14 cellular contexts compared by ENCODE assay signal in genomic region chr3:131402391-131403039, GRCh38. TPM values are rescaled to one million over a fixed set of nuclear protein-coding genes. Genes with fewer than 3 reads are reported as not detected.
A peak's percentile ranks its signal among the peaks of the same experiment; 100 is the strongest.
DNase-seq lines count a peak whose midpoint lies in the region; ATAC-seq and TF ChIP-seq lines count a peak whose summit lies in the region.
"Had no signal": no experiment of that assay in that cellular context is flagged by ENCODE, and none has a peak within 500 bp of the region (broad histone marks: within the 10 kb centered on the region; RNA-seq: fewer than 3 reads in every experiment).

No MANE protein-coding gene starts in this region.

- no peak overlapping the region for H3K23ac ChIP-seq in IMR-90 (ENCODE audit: low read depth, low read length)

- H2BK15ac ChIP-seq in IMR-90 (ENCODE audit: low read depth, low read length) = no peak overlapping the region

- H3K79me1 ChIP-seq in IMR-90 (ENCODE audit: low read depth in 1 of 2, low read length in 2 of 2) = no peaks in the 10 kb centered on the region

- in situ Hi-C loops in IMR-90 (cut with MboI; ENCODE audit: low sequenced_read_pairs) (no loop called here), GM13977 (cut with MboI; ENCODE audit: low pct_unique_long_range_greater_than_20kb, low sequenced_read_pairs, unreplicated experiment) (no loop called here)

- intact Hi-C loops in A673 (cut with micrococcal nuclease; ENCODE audit: unreplicated experiment) (no loop called here), IMR-90 (cut with micrococcal nuclease) (no loop called here)

- no peak overlapping the region for H3K4ac ChIP-seq in IMR-90 (ENCODE audit: low read depth, low read length)

- POLR2A ChIA-PET in A673 (lab: Charles Lee; ENCODE audit: low non-redundant PET) = no interaction called here
- POLR2A ChIA-PET in IMR-90 (lab: Charles Lee; ENCODE audit: unreplicated experiment) = no interaction called here

- TF ChIP-seq RAD21 in IMR-90 (IDR thresholded peaks at IDR 0.05; ENCODE audit: low read length) = no peak

- H3K36me3 Mint-ChIP-seq in activated naive CD8-positive, alpha-beta T cell treated with anti-CD3 and anti-CD28 coated beads, Interleukin-2, amount 50 U/mL, for 24 hours (ENCODE audit: low read depth) = no peaks in the 10 kb centered on the region

- no peak overlapping the region for H3K4me2 ChIP-seq in IMR-90 (ENCODE audit: low read depth, low read length)

- H2AK9ac ChIP-seq in IMR-90 (replicated peaks; ENCODE audit: low read depth, low read length, poor library complexity) = peak overlapping the region; percentile 42

- H3K27ac Mint-ChIP-seq in activated naive CD8-positive, alpha-beta T cell treated with anti-CD3 and anti-CD28 coated beads, Interleukin-2, amount 50 U/mL, for 24 hours = no peak overlapping the region
- H3K27ac Mint-ChIP-seq: activated naive CD8-positive, alpha-beta T cell had no signal

- no peak overlapping the region for H2BK5ac ChIP-seq in IMR-90 (ENCODE audit: low read depth, low read length, poor library complexity, severe bottlenecking)

- dilution Hi-C loops in IMR-90 (cut with HindIII; ENCODE audit: low sequenced_read_pairs, unreplicated experiment) = no loop called here

- H3K4me1 ChIP-seq in A673 (ENCODE audit: insufficient read depth, low read length, poor library complexity, severe bottlenecking) = no peaks in the 10 kb centered on the region
- H3K4me1 ChIP-seq in IMR-90 (ENCODE audit: control insufficient read depth, insufficient read depth, low read length) = peaks cover 6% of the 10 kb centered on the region; the same call in 1 of the 2 replicates
- H3K4me1 ChIP-seq: HAP-1 had no signal

- ATAC-seq in IMR-90 (ENCODE audit: low read depth) (peak; percentile 27), HG02588 (IDR thresholded peaks at IDR 0.05; ENCODE audit: unreplicated experiment) (no peak)
- ATAC-seq in activated naive CD8-positive, alpha-beta T cell treated with anti-CD3 and anti-CD28 coated beads, Interleukin-2, amount 50 U/mL, for 24 hours = no peak

- no peak for TF ChIP-seq POLR2A in IMR-90 (IDR thresholded peaks at IDR 0.05; ENCODE audit: low read depth, low read length)

- H3K4me3 ChIP-seq in A673 (ENCODE audit: low read depth, low read length, poor library complexity, severe bottlenecking) = no peak overlapping the region
- no peak overlapping the region for H3K4me3 ChIP-seq in IMR-90 (ENCODE audit: insufficient read depth, low read depth, low read length)
- H3K4me3 ChIP-seq: HAP-1 had no signal

- BruUV-seq in A673 (replicated peaks; lab: Mats Ljungman, UMichigan) (no TSS peak), IMR-90 (replicated peaks; lab: Mats Ljungman, UMichigan) (no TSS peak)

- H3K36me3 ChIP-seq in A673 (ENCODE audit: insufficient read depth, low read length, poor library complexity, severe bottlenecking) (no peaks in the 10 kb centered on the region), IMR-90 (ENCODE audit: control insufficient read depth, insufficient read depth, low read length) (no peaks in the 10 kb centered on the region)
- H3K36me3 ChIP-seq: HAP-1 had no signal

- no peak overlapping the region for H2BK20ac ChIP-seq in IMR-90 (ENCODE audit: low read depth, low read length)

- peaks cover 3% of the 10 kb centered on the region for H3K27me3 Mint-ChIP-seq in activated naive CD8-positive, alpha-beta T cell treated with anti-CD3 and anti-CD28 coated beads, Interleukin-2, amount 50 U/mL, for 24 hours

- H3K9ac ChIP-seq in IMR-90 (ENCODE audit: low read depth, low read length) = no peak overlapping the region

- no peak overlapping the region for H4K91ac ChIP-seq in IMR-90 (ENCODE audit: insufficient read depth, low read depth, low read length)

- no peak overlapping the region for H3K4me3 Mint-ChIP-seq in activated naive CD8-positive, alpha-beta T cell treated with anti-CD3 and anti-CD28 coated beads, Interleukin-2, amount 50 U/mL, for 24 hours
- H3K4me3 Mint-ChIP-seq: activated naive CD8-positive, alpha-beta T cell had no signal

- H3K18ac ChIP-seq in IMR-90 (ENCODE audit: low read depth, low read length) = no peak overlapping the region

- no peak overlapping the region for H3K56ac ChIP-seq in IMR-90 (ENCODE audit: extremely low read depth, insufficient read depth, low read length)

- no peak overlapping the region for H3K27ac ChIP-seq in A673 (ENCODE audit: low read depth, low read length, poor library complexity, severe bottlenecking)
- H3K27ac ChIP-seq in IMR-90 (ENCODE audit: insufficient read depth, low read length) = no peak overlapping the region

- H3K27me3 ChIP-seq in A673 (replicated peaks; ENCODE audit: insufficient read depth, low read depth, low read length, poor library complexity) (no peaks in the 10 kb centered on the region), IMR-90 (ENCODE audit: control insufficient read depth, insufficient read depth, low read length) (no peaks in the 10 kb centered on the region; the same call in none of the 2 replicates)

- CTCF ChIA-PET in A673 (lab: Charles Lee) = no interaction called here
- CTCF ChIA-PET in IMR-90 (lab: Yijun Ruan, JAX) = interaction anchor here (1.4 kb wide), 1 partner anchor 21 kb away, joined by 3 read pairs; the partner anchor contains the start of gene NUDT16

- H3K4me1 Mint-ChIP-seq in activated naive CD8-positive, alpha-beta T cell treated with anti-CD3 and anti-CD28 coated beads, Interleukin-2, amount 50 U/mL, for 24 hours = no peaks in the 10 kb centered on the region

- H3K9me3 ChIP-seq in A673 (ENCODE audit: low read depth, low read length, poor library complexity, severe bottlenecking) (no peaks in the 10 kb centered on the region), IMR-90 (ENCODE audit: control insufficient read depth, insufficient read depth, low read length) (0 out of 2 replicates have a peak, but pooled peaks cover 1% of the 10 kb centered on the region)

- peak overlapping the region; percentile 78 for H2AFZ ChIP-seq in IMR-90 (replicated peaks; ENCODE audit: low read length, poor library complexity)

- DNase-seq in A673 (ENCODE audit: low spot score) (peak; percentile 19), IMR-90 (peak; percentile 48), amniotic epithelial cell (ENCODE audit: low read depth) (peak; percentile 60), kidney glomerular epithelial cell (lab: John Stamatoyannopoulos, UW) (peak; percentile 29), GM13977 (ENCODE audit: low spot score) (no peak), NCI-H1930 (lab: John Stamatoyannopoulos, UW) (no peak)
- no peak for DNase-seq in activated naive CD8-positive, alpha-beta T cell treated with anti-CD3 and anti-CD28 coated beads, Interleukin-2, amount 50 U/mL, for 24 hours
- DNase-seq: activated CD4-positive, CD25-positive, alpha-beta regulatory T cell; AML-193; NCI-H774; stimulated activated CD4-positive, alpha-beta T cell treated with anti-CD3 and anti-CD28 coated beads, Interleukin-4, amount 100 ng/mL, for 24 hours had no signal

- no peak overlapping the region for H2AK5ac ChIP-seq in IMR-90 (ENCODE audit: low read depth, low read length)

- H4K8ac ChIP-seq in IMR-90 (ENCODE audit: low read depth in 2 of 2, low read length in 2 of 2) = no peak overlapping the region; a peak in 1 of 4 replicates

- H3K14ac ChIP-seq in IMR-90 (replicated peaks; ENCODE audit: low read depth, low read length) = no peak overlapping the region

- TF ChIP-seq CTCF in A673 (conservative IDR thresholded peaks at IDR 0.05; ENCODE audit: low read depth, low read length) = no peak
- TF ChIP-seq CTCF in IMR-90 (conservative IDR thresholded peaks at IDR 0.05; ENCODE audit: low read depth, low read length) = no peak
- no peak for TF ChIP-seq CTCF in GM13977 (IDR thresholded peaks at IDR 0.05; ENCODE audit: extremely low read depth, insufficient read depth, missing control alignments)

- WGBS in IMR-90 (ENCODE audit: extremely low coverage in 2 of 2, insufficient read length in 1 of 2), 2 experiments = no CpG with 5 or more reads among the region's 6 CpGs

- no peak overlapping the region for H2BK120ac ChIP-seq in IMR-90 (ENCODE audit: low read depth, low read length)

- no peak overlapping the region for H4K5ac ChIP-seq in IMR-90 (ENCODE audit: low read depth, low read length)

- H3K9me1 ChIP-seq in IMR-90 (ENCODE audit: insufficient read depth, low read length) = no peaks in the 10 kb centered on the region

- H4K20me1 ChIP-seq in IMR-90 (ENCODE audit: insufficient read depth, low read length) = no peaks in the 10 kb centered on the region

- H3K9me3 Mint-ChIP-seq in activated naive CD8-positive, alpha-beta T cell treated with anti-CD3 and anti-CD28 coated beads, Interleukin-2, amount 50 U/mL, for 24 hours = peaks cover 8% of the 10 kb centered on the region

TF ChIP-seq in IMR-90, 13 proteins besides CTCF, POLR2A, EP300 and RAD21 (continues in another document):
- no peak for TF ChIP-seq BHLHE40 (IDR thresholded peaks at IDR 0.05; ENCODE audit: low read depth, low read length)
- no peak for TF ChIP-seq MAZ (IDR thresholded peaks at IDR 0.05; ENCODE audit: borderline replicate concordance, low read depth, low read length)
- no peak for TF ChIP-seq CEBPB (IDR thresholded peaks at IDR 0.05; ENCODE audit: low read depth, low read length)
- TF ChIP-seq USF2 (IDR thresholded peaks at IDR 0.05; ENCODE audit: low read depth, low read length) = no peak
- TF ChIP-seq CHD1 (IDR thresholded peaks at IDR 0.05; ENCODE audit: low read depth, low read length) = no peak
- no peak for TF ChIP-seq RFX5 (IDR thresholded peaks at IDR 0.05; ENCODE audit: low read depth, low read length)
- TF ChIP-seq ELK1 (IDR thresholded peaks at IDR 0.05; ENCODE audit: borderline replicate concordance, low read depth, low read length) = no peak
- no peak for TF ChIP-seq SMC3 (IDR thresholded peaks at IDR 0.05; ENCODE audit: low read depth, low read length)
- no peak for TF ChIP-seq MAFK (IDR thresholded peaks at IDR 0.05; ENCODE audit: low read depth, low read length)

RNA-seq across cellular contexts. Expression of gene NUDT16, which starts 20.9 kb away (rescaled TPM):
- total RNA-seq in A673 (2021) = 0.24 and 0.59 TPM in 2 replicates
- total RNA-seq in IMR-90 (2012; rRNA removed) = 7.8 and 10.4 TPM in 2 replicates
- polyA plus RNA-seq in IMR-90 (2012; rRNA removed) = 7.6 and 8.9 TPM in 2 replicates
- polyA plus RNA-seq in IMR-90 (2012; cell fraction: cytosol; rRNA removed) = 7.4 and 9.0 TPM in 2 replicates
- 8.2 and 10.5 TPM in 2 replicates for polyA plus RNA-seq in IMR-90 (2012; cell fraction: nucleus; rRNA removed; ENCODE audit: low replicate concordance)

Comparison
In these comparisons a context has a peak if more than half of its experiments do, and no peak if none do; other contexts are left out.
1. DNase-seq: peak in A673 (single experiment), IMR-90 (single experiment), amniotic epithelial cell (single experiment) and kidney glomerular epithelial cell (single experiment); none in GM13977 (single experiment), NCI-H1930 (0 of 2) and activated naive CD8-positive, alpha-beta T cell treated with anti-CD3 and anti-CD28 coated beads, Interleukin-2, amount 50 U/mL, for 24 hours (single experiment).